In genomic region chr12:92038476-92038875, GRCh38 we compare ENCODE assay signal across 27 cellular contexts.
DNase-seq lines count a peak whose midpoint lies in the region.
"Had no signal": no experiment of that assay in that cellular context is flagged by ENCODE, and none has a peak within 500 bp of the region (broad histone marks: within the 10 kb centered on the region; RNA-seq: fewer than 3 reads in every experiment).

No MANE protein-coding gene starts in this region.

- no CpG with 5 or more reads among the region's 4 CpGs for WGBS in neuronal stem cell (ENCODE audit: extremely low coverage in 2 of 2, insufficient read length in 2 of 2, insufficient replicate concordance in 1 of 2), 2 donors

- peak overlapping the region; percentile 54 for H2AFZ ChIP-seq in neuronal stem cell (ENCODE audit: low read length)
- H2AFZ ChIP-seq: PC-9 had no signal

- H3K79me1 ChIP-seq in neuronal stem cell (ENCODE audit: low read depth, low read length), result no peaks in the 10 kb centered on the region

- H3K4me1 Mint-ChIP-seq in CD8-positive, alpha-beta memory T cell, result peaks cover 63 to 97% (median 87%) of the 10 kb centered on the region in 3 donors
- H3K4me1 Mint-ChIP-seq in activated naive CD8-positive, alpha-beta T cell treated with anti-CD3 and anti-CD28 coated beads for 36 hours, result peaks cover 80% of the 10 kb centered on the region

- peak overlapping the region in 5 of 8 donors; percentile 14 to 72 (median 53) for H3K27ac Mint-ChIP-seq in CD8-positive, alpha-beta memory T cell
- peak overlapping the region; percentile 56 for H3K27ac Mint-ChIP-seq in activated naive CD8-positive, alpha-beta T cell treated with anti-CD3 and anti-CD28 coated beads for 36 hours
- H3K27ac Mint-ChIP-seq: activated CD4-positive, alpha-beta T cell treated with anti-CD3 and anti-CD28 coated beads, Interleukin-2, amount 10 ng/mL, durations not matched to agents 7 days and 5 days; activated CD8-positive, alpha-beta memory T cell treated with anti-CD3 and anti-CD28 coated beads, Interleukin-2, amount 10 ng/mL, durations not matched to agents 7 days and 5 days; activated naive CD4-positive, alpha-beta T cell treated with anti-CD3 and anti-CD28 coated beads, Interleukin-2, amount 10 ng/mL, durations not matched to agents 7 days and 5 days; stimulated activated naive B cell treated with anti-CD40 and anti-IgM and Interleukin-4, amounts not matched to agents 10 μg/mL and 1 μg/mL and 100 μg/mL, for 72 hours had no signal

- H3K4me3 ChIP-seq in CD8-positive, alpha-beta memory T cell (ENCODE audit: low read length), result no peak overlapping the region
- no peak overlapping the region for H3K4me3 ChIP-seq in neuronal stem cell (ENCODE audit: low read length in 2 of 2)
- H3K4me3 ChIP-seq: colonic mucosa, PC-9, prostate gland, sigmoid colon, thoracic aorta, vagina had no signal

- no peak overlapping the region for H4K8ac ChIP-seq in neuronal stem cell (ENCODE audit: low read depth, low read length)

- no peak overlapping the region for H4K91ac ChIP-seq in neuronal stem cell (ENCODE audit: low read depth, low read length, poor library complexity)

- H3K36me3 ChIP-seq in CD8-positive, alpha-beta memory T cell (ENCODE audit: insufficient read depth, low read length), result no peaks in the 10 kb centered on the region
- no peaks in the 10 kb centered on the region for H3K36me3 ChIP-seq in neuronal stem cell (replicated peaks in 1 of 2; ENCODE audit: control insufficient read depth in 2 of 2, insufficient read depth in 2 of 2, low read length in 2 of 2)
- H3K36me3 ChIP-seq: colonic mucosa, prostate gland, sigmoid colon, thoracic aorta, vagina had no signal

- no peaks in the 10 kb centered on the region for H3K27me3 Mint-ChIP-seq in CD8-positive, alpha-beta memory T cell
- H3K27me3 Mint-ChIP-seq in activated naive CD8-positive, alpha-beta T cell treated with anti-CD3 and anti-CD28 coated beads for 36 hours, result no peaks in the 10 kb centered on the region
- H3K27me3 Mint-ChIP-seq: activated CD4-positive, alpha-beta T cell treated with anti-CD3 and anti-CD28 coated beads, Interleukin-2, amount 10 ng/mL, durations not matched to agents 7 days and 5 days; activated CD8-positive, alpha-beta memory T cell treated with anti-CD3 and anti-CD28 coated beads, Interleukin-2, amount 10 ng/mL, durations not matched to agents 7 days and 5 days; activated naive CD4-positive, alpha-beta T cell treated with anti-CD3 and anti-CD28 coated beads, Interleukin-2, amount 10 ng/mL, durations not matched to agents 7 days and 5 days; stimulated activated naive B cell treated with anti-CD40 and anti-IgM and Interleukin-4, amounts not matched to agents 10 μg/mL and 1 μg/mL and 100 μg/mL, for 72 hours had no signal

- H3K36me3 Mint-ChIP-seq in CD8-positive, alpha-beta memory T cell, result peaks cover 0 to 8% (median 2%) of the 10 kb centered on the region in 3 donors
- H3K36me3 Mint-ChIP-seq in activated naive CD8-positive, alpha-beta T cell treated with anti-CD3 and anti-CD28 coated beads for 36 hours, result peaks cover 15% of the 10 kb centered on the region
- H3K36me3 Mint-ChIP-seq: stimulated activated naive B cell treated with anti-CD40 and anti-IgM and Interleukin-4, amounts not matched to agents 10 μg/mL and 1 μg/mL and 100 μg/mL, for 72 hours had no signal

- H3K9me3 ChIP-seq in CD8-positive, alpha-beta memory T cell (ENCODE audit: low read length), result no peaks in the 10 kb centered on the region
- H3K9me3 ChIP-seq in neuronal stem cell (replicated peaks in 1 of 2; ENCODE audit: control insufficient read depth in 2 of 2, insufficient read depth in 1 of 2, low read depth in 1 of 2, low read length in 2 of 2), result no peaks in the 10 kb centered on the region
- H3K9me3 ChIP-seq: colonic mucosa, prostate gland, sigmoid colon, thoracic aorta, vagina had no signal

- POLR2A ChIA-PET in CD8-positive, alpha-beta memory T cell (lab: Charles Lee), result no interaction called here

- no peak overlapping the region for H3K23ac ChIP-seq in neuronal stem cell (ENCODE audit: low read depth, low read length, poor library complexity)

- no peak overlapping the region for H3K27ac ChIP-seq in CD8-positive, alpha-beta memory T cell (ENCODE audit: low read depth, low read length)
- H3K27ac ChIP-seq in neuronal stem cell (replicated peaks; ENCODE audit: low read length), result no peak overlapping the region
- H3K27ac ChIP-seq: colonic mucosa, HL-60, PC-9, prostate gland, sigmoid colon, thoracic aorta, vagina had no signal

- peaks cover 71% of the 10 kb centered on the region for H3K4me1 ChIP-seq in CD8-positive, alpha-beta memory T cell (ENCODE audit: insufficient read depth, low read length)
- H3K4me1 ChIP-seq in neuronal stem cell (ENCODE audit: control insufficient read depth in 2 of 2, insufficient read depth in 1 of 2, low read depth in 1 of 2, low read length in 2 of 2), result peaks cover 4 to 11% of the 10 kb centered on the region in 2 donors
- H3K4me1 ChIP-seq: colonic mucosa, prostate gland had no signal

- H3K14ac ChIP-seq in neuronal stem cell (ENCODE audit: low read length), result no peak overlapping the region

- H3K4ac ChIP-seq in neuronal stem cell (ENCODE audit: low read length), result no peak overlapping the region

- CTCF ChIA-PET in CD8-positive, alpha-beta memory T cell (lab: Charles Lee), result no interaction called here

- no peak overlapping the region for H2BK15ac ChIP-seq in neuronal stem cell (ENCODE audit: low read length)

- no peak overlapping the region for H3K4me2 ChIP-seq in neuronal stem cell (ENCODE audit: insufficient read depth, low read length, poor library complexity, severe bottlenecking)
- H3K4me2 ChIP-seq: PC-9 had no signal

- H2AK5ac ChIP-seq in neuronal stem cell (ENCODE audit: low read depth, low read length), result no peak overlapping the region

- no peaks in the 10 kb centered on the region for H3K27me3 ChIP-seq in CD8-positive, alpha-beta memory T cell (ENCODE audit: insufficient read depth, low read length, poor library complexity, severe bottlenecking)
- H3K27me3 ChIP-seq in neuronal stem cell (ENCODE audit: control insufficient read depth in 3 of 3, insufficient read depth in 3 of 3, low read depth in 1 of 3, low read length in 3 of 3), result no peaks in the 10 kb centered on the region
- H3K27me3 ChIP-seq: colonic mucosa, sigmoid colon, vagina had no signal

- H3K4me3 Mint-ChIP-seq in CD8-positive, alpha-beta memory T cell, result no peak overlapping the region
- H3K4me3 Mint-ChIP-seq in activated naive CD8-positive, alpha-beta T cell treated with anti-CD3 and anti-CD28 coated beads for 36 hours, result no peak overlapping the region
- H3K4me3 Mint-ChIP-seq: activated CD4-positive, alpha-beta T cell treated with anti-CD3 and anti-CD28 coated beads, Interleukin-2, amount 10 ng/mL, durations not matched to agents 7 days and 5 days; activated CD8-positive, alpha-beta memory T cell treated with anti-CD3 and anti-CD28 coated beads, Interleukin-2, amount 10 ng/mL, durations not matched to agents 7 days and 5 days; activated naive CD4-positive, alpha-beta T cell treated with anti-CD3 and anti-CD28 coated beads, Interleukin-2, amount 10 ng/mL, durations not matched to agents 7 days and 5 days; stimulated activated naive B cell treated with anti-CD40 and anti-IgM and Interleukin-4, amounts not matched to agents 10 μg/mL and 1 μg/mL and 100 μg/mL, for 72 hours had no signal

- DNase-seq in CD8-positive, alpha-beta memory T cell, result no peak
- DNase-seq in NCI-H69 (lab: John Stamatoyannopoulos, UW), result peak; percentile 17
- no peak for DNase-seq in activated naive CD8-positive, alpha-beta T cell treated with anti-CD3 and anti-CD28 coated beads for 36 hours
- no peak for DNase-seq in neuronal stem cell (ENCODE audit: low spot score)
- DNase-seq in T-helper 1 cell, result no peak
- no peak for DNase-seq in A172 (ENCODE audit: low spot score)
- no peak for DNase-seq in NCI-H1092 treated with DMSO at 0.1 percent for 48 hours (lab: John Stamatoyannopoulos, UW)
- DNase-seq in NCI-H510A (lab: John Stamatoyannopoulos, UW), result no peak
- DNase-seq: activated CD4-positive, alpha-beta T cell treated with anti-CD3 and anti-CD28 coated beads, Interleukin-2, amount 10 ng/mL, durations not matched to agents 7 days and 5 days; activated CD8-positive, alpha-beta memory T cell treated with anti-CD3 and anti-CD28 coated beads, Interleukin-2, amount 10 ng/mL, durations not matched to agents 7 days and 5 days; activated naive CD4-positive, alpha-beta T cell treated with anti-CD3 and anti-CD28 coated beads, Interleukin-2, amount 10 ng/mL, durations not matched to agents 7 days and 5 days; colonic mucosa; effector CD8-positive, alpha-beta T cell; HCEC 1CT; Karpas-422; kidney glomerular epithelial cell; NCI-H1694; NCI-H510A treated with DMSO at 0.1 percent for 48 hours; NK-92 treated with Interleukin-12 subunit alpha and Interleukin-12 subunit beta, amount 100 ng/mL, for 24 hours; PC-9; Right ventricle myocardium superior; sigmoid colon; stimulated activated naive B cell treated with anti-CD40 and anti-IgM and Interleukin-4, amounts not matched to agents 10 μg/mL and 1 μg/mL and 100 μg/mL, for 72 hours had no signal

- H2BK120ac ChIP-seq in neuronal stem cell (ENCODE audit: low read depth, low read length), result no peak overlapping the region

- no peak overlapping the region for H3K18ac ChIP-seq in neuronal stem cell (ENCODE audit: low read length)

- no peak overlapping the region for H3K9ac ChIP-seq in neuronal stem cell (ENCODE audit: low read depth, low read length, poor library complexity)

- H2BK5ac ChIP-seq in neuronal stem cell (ENCODE audit: low read length), result no peak overlapping the region

- no peak overlapping the region for H2BK12ac ChIP-seq in neuronal stem cell (ENCODE audit: low read length)

- no peaks in the 10 kb centered on the region for H3K9me3 Mint-ChIP-seq in CD8-positive, alpha-beta memory T cell
- H3K9me3 Mint-ChIP-seq in activated naive CD8-positive, alpha-beta T cell treated with anti-CD3 and anti-CD28 coated beads for 36 hours, result peaks cover 5% of the 10 kb centered on the region
- H3K9me3 Mint-ChIP-seq: activated naive CD4-positive, alpha-beta T cell treated with anti-CD3 and anti-CD28 coated beads, Interleukin-2, amount 10 ng/mL, durations not matched to agents 7 days and 5 days; stimulated activated naive B cell treated with anti-CD40 and anti-IgM and Interleukin-4, amounts not matched to agents 10 μg/mL and 1 μg/mL and 100 μg/mL, for 72 hours had no signal
